15 cellular contexts compared by ENCODE assay signal in genomic region chr13:112056284-112056727, GRCh38. TPM values are rescaled to one million over a fixed set of nuclear protein-coding genes. Genes with fewer than 3 reads are reported as not detected.
DNase-seq lines count a peak whose midpoint lies in the region; ATAC-seq and TF ChIP-seq lines count a peak whose summit lies in the region.
"Had no signal": no experiment of that assay in that cellular context is flagged by ENCODE, and none has a peak within 500 bp of the region (broad histone marks: within the 10 kb centered on the region; RNA-seq: fewer than 3 reads in every experiment).

No MANE protein-coding gene starts in this region.

- TF ChIP-seq EP300 in SK-N-SH (IDR thresholded peaks at IDR 0.05; ENCODE audit: borderline replicate concordance in 1 of 2, low read depth in 1 of 2, low read length in 1 of 2): no peak
- no peak for TF ChIP-seq EP300 in esophagus muscularis mucosa (IDR thresholded peaks at IDR 0.05)
- TF ChIP-seq EP300 in sigmoid colon (IDR thresholded peaks at IDR 0.05): no peak

- H3K9me2 ChIP-seq in SK-N-SH: no peaks in the 10 kb centered on the region

- peaks cover 0 to 1% of the 10 kb centered on the region in 2 donors for H3K4me1 Mint-ChIP-seq in immature natural killer cell

- ATAC-seq in SK-N-SH treated with all-trans-retinoic acid at 6 μM for 48 hours (no peak), foreskin keratinocyte (no peak), GM18502 (IDR thresholded peaks at IDR 0.05; ENCODE audit: poor library complexity, unreplicated experiment) (no peak)
- ATAC-seq: pancreas had no signal

- H3K36me3 ChIP-seq in SK-N-SH (replicated peaks in 1 of 2; ENCODE audit: control insufficient read depth in 1 of 2, insufficient read depth in 2 of 2, low read length in 1 of 2) (no peaks in the 10 kb centered on the region), esophagus muscularis mucosa (no peaks in the 10 kb centered on the region), sigmoid colon (no peaks in the 10 kb centered on the region)
- H3K36me3 ChIP-seq: pancreas, SJCRH30 had no signal

- TF ChIP-seq POLR2A in esophagus muscularis mucosa (IDR thresholded peaks at IDR 0.05; ENCODE audit: low read depth) (no peak), sigmoid colon (IDR thresholded peaks at IDR 0.05) (no peak)

- no peaks in the 10 kb centered on the region for H4K20me1 ChIP-seq in SK-N-SH (ENCODE audit: insufficient read depth)

- POLR2A ChIA-PET in SK-N-SH (lab: Yijun Ruan, JAX): no interaction called here

- no peaks in the 10 kb centered on the region for H3K79me2 ChIP-seq in SK-N-SH (ENCODE audit: insufficient read depth)

- 18% methylated on average over 32 of the region's 32 CpGs for WGBS in SK-N-SH (ENCODE audit: low lambda C conversion rate)
- 1% methylated on average over 32 of the region's 32 CpGs for WGBS in esophagus muscularis mucosa
- 4 to 9% methylated on average over 32 of the region's 32 CpGs for WGBS in sigmoid colon, 2 donors

- H3F3A ChIP-seq in SK-N-SH (replicated peaks; ENCODE audit: insufficient read depth): no peaks in the 10 kb centered on the region

- DNase-seq in SK-N-SH (peak; percentile 38), NCI-H128 (lab: John Stamatoyannopoulos, UW; ENCODE audit: unreplicated experiment) (peak; percentile 51), esophagus muscularis mucosa (ENCODE audit: extremely low spot score) (no peak), sigmoid colon (no peak), foreskin keratinocyte (no peak), immature natural killer cell (no peak)
- DNase-seq: activated naive CD4-positive, alpha-beta T cell treated with anti-CD3 and anti-CD28 coated beads for 36 hours; effector memory CD4-positive, alpha-beta T cell; GM23248; NCI-H2029 treated with DMSO at 0.1 percent for 48 hours; SJCRH30 had no signal

- CTCF ChIA-PET in SK-N-SH (lab: Yijun Ruan, JAX): no interaction called here

- H2AFZ ChIP-seq in SK-N-SH (ENCODE audit: low read depth): no peak overlapping the region
- H2AFZ ChIP-seq: GM23248 had no signal

- H3K9me3 Mint-ChIP-seq in immature natural killer cell: peaks cover 0 to 22% (median 4%) of the 10 kb centered on the region in 6 donors
- H3K9me3 Mint-ChIP-seq: activated naive CD4-positive, alpha-beta T cell treated with anti-CD3 and anti-CD28 coated beads for 36 hours had no signal

- H3K27me3 ChIP-seq in SK-N-SH (ENCODE audit: insufficient read depth): peaks cover 94% of the 10 kb centered on the region
- H3K27me3 ChIP-seq in esophagus muscularis mucosa: peaks cover 0 to 100% (median 71%) of the 10 kb centered on the region in 4 donors
- H3K27me3 ChIP-seq in sigmoid colon: peaks cover 37 to 100% (median 89%) of the 10 kb centered on the region in 3 donors
- peaks cover 100% of the 10 kb centered on the region for H3K27me3 ChIP-seq in foreskin keratinocyte
- H3K27me3 ChIP-seq: SJCRH30 had no signal

- peaks cover 31 to 53% (median 36%) of the 10 kb centered on the region in 3 donors for H3K27me3 Mint-ChIP-seq in immature natural killer cell (ENCODE audit: low read depth in 3 of 3)

- H3K9me3 ChIP-seq in SK-N-SH (no peaks in the 10 kb centered on the region), esophagus muscularis mucosa (no peaks in the 10 kb centered on the region), sigmoid colon (no peaks in the 10 kb centered on the region)
- H3K9me3 ChIP-seq: pancreas, SJCRH30 had no signal

- H3K4me1 ChIP-seq in SK-N-SH (ENCODE audit: control insufficient read depth in 1 of 2, insufficient read depth in 2 of 2, low read depth in 1 of 2, low read length in 1 of 2): no peaks in the 10 kb centered on the region
- peaks cover 16 to 54% (median 47%) of the 10 kb centered on the region in 4 donors for H3K4me1 ChIP-seq in esophagus muscularis mucosa
- H3K4me1 ChIP-seq in sigmoid colon: peaks cover 0 to 49% (median 34%) of the 10 kb centered on the region in 4 donors
- no peaks in the 10 kb centered on the region for H3K4me1 ChIP-seq in foreskin keratinocyte
- H3K4me1 ChIP-seq: pancreas, SJCRH30 had no signal

- H3K36me3 Mint-ChIP-seq in immature natural killer cell: peaks cover 0 to 5% (median 4%) of the 10 kb centered on the region in 3 donors

- no peak overlapping the region for H3K4me3 ChIP-seq in SK-N-SH (ENCODE audit: low read depth in 2 of 2, low read length in 1 of 2)
- peak overlapping the region in 3 of 4 donors; percentile 28 to 34 (median 33) for H3K4me3 ChIP-seq in esophagus muscularis mucosa
- peak overlapping the region in 3 of 4 donors; percentile 17 to 30 (median 23) for H3K4me3 ChIP-seq in sigmoid colon
- H3K4me3 ChIP-seq: GM23248, pancreas, SJCRH30 had no signal

- no peak overlapping the region for H3K4me2 ChIP-seq in SK-N-SH

- intact Hi-C loops in esophagus muscularis mucosa (cut with DNase I) (no loop called here), sigmoid colon (cut with DNase I) (no loop called here)

- TF ChIP-seq CTCF in SK-N-SH (IDR thresholded peaks at IDR 0.05) (no peak), esophagus muscularis mucosa (IDR thresholded peaks at IDR 0.05) (no peak), sigmoid colon (IDR thresholded peaks at IDR 0.05) (no peak), foreskin keratinocyte (conservative IDR thresholded peaks at IDR 0.05) (no peak)

- no peak overlapping the region for H3K27ac Mint-ChIP-seq in immature natural killer cell
- H3K27ac Mint-ChIP-seq: activated naive CD4-positive, alpha-beta T cell treated with anti-CD3 and anti-CD28 coated beads for 36 hours had no signal

- no peak overlapping the region for H3K9ac ChIP-seq in SK-N-SH
- H3K9ac ChIP-seq: GM23248 had no signal

- H3K4me3 Mint-ChIP-seq in immature natural killer cell: no peak overlapping the region
- H3K4me3 Mint-ChIP-seq: activated naive CD4-positive, alpha-beta T cell treated with anti-CD3 and anti-CD28 coated beads for 36 hours had no signal

- no peak overlapping the region for H3K27ac ChIP-seq in SK-N-SH (ENCODE audit: low read depth in 2 of 2, low read length in 1 of 2)
- H3K27ac ChIP-seq in esophagus muscularis mucosa (replicated peaks in 1 of 4): no peak overlapping the region
- H3K27ac ChIP-seq in sigmoid colon: no peak overlapping the region
- H3K27ac ChIP-seq in foreskin keratinocyte: no peak overlapping the region
- H3K27ac ChIP-seq: GM23248, pancreas, SJCRH30 had no signal

- TF ChIP-seq RAD21 in SK-N-SH (IDR thresholded peaks at IDR 0.05; ENCODE audit: low read length): no peak

TF ChIP-seq in SK-N-SH, 30 proteins besides CTCF, POLR2A, EP300 and RAD21:
- TF ChIP-seq POLR2AphosphoS5 (IDR thresholded peaks at IDR 0.05; ENCODE audit: low read depth, low read length) (no peak), MXI1 (IDR thresholded peaks at IDR 0.05; ENCODE audit: low read depth, low read length) (no peak), NRF1 (IDR thresholded peaks at IDR 0.05; ENCODE audit: low read depth, low read length) (no peak), EZH2phosphoT487 (IDR thresholded peaks at IDR 0.05; ENCODE audit: borderline replicate concordance, low read depth) (no peak)

TF ChIP-seq in SK-N-SH treated with all-trans-retinoic acid at 6 μM for 48 hours, 23 proteins besides CTCF, POLR2A, EP300 and RAD21:
- TF ChIP-seq TSHZ2 (CRISPR knock-in tag; IDR thresholded peaks at IDR 0.05) (no peak), OSR1 (CRISPR knock-in tag; IDR thresholded peaks at IDR 0.05) (no peak), ZNF565 (CRISPR knock-in tag; conservative IDR thresholded peaks at IDR 0.05; ENCODE audit: low read depth) (no peak), ZNF8 (CRISPR knock-in tag; IDR thresholded peaks at IDR 0.05) (no peak), ESRRG (CRISPR knock-in tag; IDR thresholded peaks at IDR 0.05) (no peak), ZC3H10 (CRISPR knock-in tag; IDR thresholded peaks at IDR 0.05) (no peak), TOX (CRISPR knock-in tag; IDR thresholded peaks at IDR 0.05; ENCODE audit: borderline replicate concordance) (no peak)
TF ChIP-seq in SK-N-SH treated with all-trans-retinoic acid at 6 μM for 48 hours: peak in this region for 0.

RNA-seq across cellular contexts. Expression of gene SOX1, which starts 10.6 kb away (rescaled TPM):
- polyA plus RNA-seq in SK-N-SH (2012; rRNA removed) (not detected in 2 replicates), sigmoid colon (under 1 TPM in 2 of 3 donors, not detected in 1; under 0.01 to 0.01 TPM), foreskin keratinocyte (not detected in 2 replicates), immature natural killer cell (not detected)
- not detected in 2 replicates for polyA plus RNA-seq in SK-N-SH (2012; cell fraction: cytosol; rRNA removed)
- polyA plus RNA-seq in SK-N-SH (2012; cell fraction: nucleus; rRNA removed): not detected in 2 replicates
- total RNA-seq in esophagus muscularis mucosa (under 1 TPM in 2 of 4 donors, not detected in 2; under 0.01 to 0.17 TPM), sigmoid colon (under 1 TPM in 1 of 4 donors, not detected in 3; 0.36 TPM), foreskin keratinocyte (not detected in 2 replicates)
- total RNA-seq: activated naive CD4-positive, alpha-beta T cell treated with anti-CD3 and anti-CD28 coated beads for 36 hours; bronchial epithelial cell; GM23248; pancreas; SJCRH30 had no signal
- polyA plus RNA-seq: GM23248, pancreas had no signal

Comparison
In these comparisons a context has a peak if more than half of its experiments do, and no peak if none do; other contexts are left out.
1. DNase-seq: peak in SK-N-SH (single experiment) and NCI-H128 (single experiment); none in esophagus muscularis mucosa (single experiment), sigmoid colon (single experiment), foreskin keratinocyte (0 of 2) and immature natural killer cell (0 of 3).
2. H3K4me3 ChIP-seq: peak in esophagus muscularis mucosa (3 of 4) and sigmoid colon (3 of 4); none in SK-N-SH (0 of 2).